Comparison of ENCODE assay signal across 18 cellular contexts in genomic region chr14:103806805-103807204, GRCh38. TPM values are rescaled to one million over a fixed set of nuclear protein-coding genes. Genes with fewer than 3 reads are reported as not detected.
DNase-seq lines count a peak whose midpoint lies in the region; ATAC-seq, FAIRE-seq and TF ChIP-seq lines count a peak whose summit lies in the region.
"Had no signal": no experiment of that assay in that cellular context is flagged by ENCODE, and none has a peak within 500 bp of the region (broad histone marks: within the 10 kb centered on the region; RNA-seq: fewer than 3 reads in every experiment).

No MANE protein-coding gene starts in this region.

- no peaks in the 10 kb centered on the region for H3K27me3 ChIP-seq in esophagus muscularis mucosa
- H3K27me3 ChIP-seq: foreskin keratinocyte, SJSA1, thyroid gland had no signal

- peak; percentile 24 for DNase-seq in GM12891 (ENCODE audit: insufficient read length, low spot score)
- DNase-seq in GM19238 (ENCODE audit: insufficient read length, low spot score): peak; percentile 35
- DNase-seq in SK-N-MC (ENCODE audit: low read depth, low spot score): no peak
- no peak for DNase-seq in RCC 7860 (ENCODE audit: low spot score)
- DNase-seq in esophagus muscularis mucosa (ENCODE audit: extremely low spot score): no peak
- DNase-seq: activated CD4-positive, alpha-beta T cell treated with anti-CD3 and anti-CD28 coated beads, Interleukin-2, amount 10 ng/mL, durations not matched to agents 24 days and 14 days; activated naive CD8-positive, alpha-beta T cell treated with anti-CD3 and anti-CD28 coated beads, Interleukin-2, amount 10 ng/mL, durations not matched to agents 7 days and 5 days; foreskin keratinocyte; NCI-H1105; NCI-H345; thyroid gland had no signal

- H3K4me3 ChIP-seq in SK-N-MC: no peak overlapping the region
- H3K4me3 ChIP-seq in esophagus muscularis mucosa: no peak overlapping the region
- H3K4me3 ChIP-seq: SJSA1, thyroid gland had no signal

- TF ChIP-seq CTCF in esophagus muscularis mucosa (IDR thresholded peaks at IDR 0.05): no peak

- ATAC-seq in HG02852 (IDR thresholded peaks at IDR 0.05; ENCODE audit: unreplicated experiment) (peak; percentile 79), HG03097 (IDR thresholded peaks at IDR 0.05; ENCODE audit: low FRiP score, unreplicated experiment) (no peak), HG02571 (IDR thresholded peaks at IDR 0.05; ENCODE audit: unreplicated experiment) (no peak)
- ATAC-seq: foreskin keratinocyte, left lobe of liver had no signal

- WGBS in esophagus muscularis mucosa: 34% methylated on average over 5 of the region's 5 CpGs

- H3K9ac ChIP-seq in SK-N-MC (ENCODE audit: insufficient read length): no peak overlapping the region

- H3K27ac ChIP-seq in SK-N-MC: peak overlapping the region; percentile 65
- no peak overlapping the region for H3K27ac ChIP-seq in esophagus muscularis mucosa (replicated peaks in 1 of 4)
- H3K27ac ChIP-seq: foreskin keratinocyte, SJSA1 had no signal

- TF ChIP-seq POLR2A in GM12891 (IDR thresholded peaks at IDR 0.05; ENCODE audit: low read depth, low read length) (no peak), esophagus muscularis mucosa (IDR thresholded peaks at IDR 0.05; ENCODE audit: low read depth) (no peak)

- peaks cover 24 to 46% (median 35%) of the 10 kb centered on the region in 4 donors for H3K4me1 ChIP-seq in esophagus muscularis mucosa
- H3K4me1 ChIP-seq: SJSA1 had no signal

- H3K36me3 ChIP-seq in SK-N-MC (ENCODE audit: insufficient read depth, low read length): no peaks in the 10 kb centered on the region
- H3K36me3 ChIP-seq in esophagus muscularis mucosa: no peaks in the 10 kb centered on the region
- H3K36me3 ChIP-seq: SJSA1, thyroid gland had no signal

- intact Hi-C loops in esophagus muscularis mucosa (cut with DNase I): loop anchor here (2.0 to 5.0 kb wide), 3 partner anchors 40 to 170 kb away; partner anchors contain the start of gene PPP1R13B

- H3K9me3 ChIP-seq in SK-N-MC (ENCODE audit: low read depth, low read length) (no peaks in the 10 kb centered on the region), esophagus muscularis mucosa (no peaks in the 10 kb centered on the region)
- H3K9me3 ChIP-seq: SJSA1, thyroid gland had no signal

- FAIRE-seq in GM12891 (lab: Jason Lieb, UNC): peak; percentile 85
- FAIRE-seq in RCC 7860 (lab: Jason Lieb, UNC): no peak
- FAIRE-seq: endometrium, H1 had no signal

- no peak for TF ChIP-seq EP300 in esophagus muscularis mucosa (IDR thresholded peaks at IDR 0.05)

TF ChIP-seq in GM12891, 5 proteins besides CTCF, POLR2A, EP300 and RAD21:
- no peak for TF ChIP-seq SPI1 (IDR thresholded peaks at IDR 0.05; ENCODE audit: low read depth, low read length)
- no peak for TF ChIP-seq POLR2AphosphoS5 (IDR thresholded peaks at IDR 0.05; ENCODE audit: low read depth, low read length)
- no peak for TF ChIP-seq POU2F2 (IDR thresholded peaks at IDR 0.05; ENCODE audit: low read depth, low read length)
- no peak for TF ChIP-seq TAF1 (IDR thresholded peaks at IDR 0.05; ENCODE audit: low read depth, low read length)
- no peak for TF ChIP-seq PAX5 (IDR thresholded peaks at IDR 0.05; ENCODE audit: insufficient read depth, low read length, severe bottlenecking)
TF ChIP-seq in GM12891: peak in this region for 0.

RNA-seq across cellular contexts. Expression of gene PPP1R13B, which starts 40.6 kb away (rescaled TPM):
- 3.6 TPM for polyA plus RNA-seq in GM12891 (2012; ENCODE audit: low read depth, missing spikeins)
- total RNA-seq in esophagus muscularis mucosa: 10 to 100 TPM; 19.9 to 25.2 (median 23.6) TPM

Comparison
In these comparisons a context has a peak if more than half of its experiments do, and no peak if none do; other contexts are left out.
1. DNase-seq: peak in GM12891 (single experiment) and GM19238 (single experiment); none in SK-N-MC (single experiment), RCC 7860 (single experiment) and esophagus muscularis mucosa (single experiment).